In the genomic region with DNA sequence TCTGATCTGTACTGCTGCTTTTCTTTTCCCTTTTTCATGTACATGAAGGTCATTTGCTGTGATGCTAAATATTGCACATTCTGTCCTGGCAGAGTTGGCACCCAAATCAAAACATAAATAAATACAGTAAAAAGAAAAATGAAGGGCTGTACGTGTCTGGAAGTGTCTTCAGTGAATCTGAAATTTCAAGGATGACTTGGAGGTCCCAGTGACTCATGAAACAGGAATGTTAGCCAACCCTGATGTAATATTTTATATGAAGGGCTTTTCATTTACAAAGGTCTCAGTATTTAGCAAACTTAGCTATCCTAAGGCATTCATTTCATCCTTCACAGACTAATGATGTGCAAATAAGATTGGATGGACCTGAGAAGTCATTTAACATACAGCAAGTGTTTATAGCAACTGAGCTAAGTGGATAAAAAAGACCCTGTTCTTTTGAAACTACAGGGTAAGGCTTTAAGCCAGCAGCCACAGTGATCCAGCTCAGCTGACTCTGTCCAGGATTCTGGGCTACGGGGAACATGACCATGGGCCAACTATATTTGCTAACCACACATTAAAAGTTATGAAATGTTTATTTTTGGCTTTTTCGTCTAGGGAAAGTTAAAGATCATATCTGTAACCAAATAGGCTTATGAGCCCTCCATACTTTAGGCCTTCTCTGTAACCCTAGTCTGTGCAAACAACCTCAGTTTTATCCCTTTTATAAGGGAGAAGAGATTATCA, we compare ENCODE assay signal across 1 cellular context.
TF ChIP-seq lines count a peak whose summit lies in the region.

No MANE protein-coding gene starts in this region.

TF ChIP-seq in H1, 55 proteins besides CTCF, POLR2A, EP300 and RAD21:
- no peak for TF ChIP-seq TBP (IDR thresholded peaks at IDR 0.05; ENCODE audit: low read depth, low read length)
- no peak for TF ChIP-seq CBX5 (IDR thresholded peaks at IDR 0.05; ENCODE audit: low read depth, low read length)
- 0 out of 2 replicates have a peak, but pooled peaks have one; percentile 42 for TF ChIP-seq JUND (IDR thresholded peaks at IDR 0.05; ENCODE audit: low read length)
- TF ChIP-seq BACH1 (IDR thresholded peaks at IDR 0.05; ENCODE audit: low read length): no peak
- no peak for TF ChIP-seq HDAC2 (IDR thresholded peaks at IDR 0.05; ENCODE audit: borderline replicate concordance in 1 of 2, low read depth in 2 of 2, low read length in 2 of 2)
